Comparison of ENCODE assay signal across 23 cellular contexts in genomic region chr6:131643262-131643631, GRCh38. TPM values are rescaled to one million over a fixed set of nuclear protein-coding genes. Genes with fewer than 3 reads are reported as not detected.
A peak's percentile ranks its signal among the peaks of the same experiment; 100 is the strongest.
DNase-seq lines count a peak whose midpoint lies in the region; ATAC-seq, FAIRE-seq and TF ChIP-seq lines count a peak whose summit lies in the region.
"Had no signal": no experiment of that assay in that cellular context is flagged by ENCODE, and none has a peak within 500 bp of the region (broad histone marks: within the 10 kb centered on the region; RNA-seq: fewer than 3 reads in every experiment).

No MANE protein-coding gene starts in this region.

- H2AFZ ChIP-seq in HepG2 (ENCODE audit: low read length) = no peak overlapping the region

- no peak for TF ChIP-seq EP300 in HepG2 (IDR thresholded peaks at IDR 0.05; ENCODE audit: low read depth in 2 of 2, low read length in 2 of 2)
- TF ChIP-seq EP300 in HepG2 (CRISPR knock-in tag; IDR thresholded peaks at IDR 0.05; ENCODE audit: borderline replicate concordance) = no peak

- in situ Hi-C loops in HepG2 (cut with HindIII; ENCODE audit: extremely low pct_ligation_motif_present, low pct_unique_long_range_greater_than_20kb) = no loop called here

- H3K4me1 ChIP-seq in HepG2 (ENCODE audit: insufficient read depth, low read length) (peaks cover 37% of the 10 kb centered on the region), right lobe of liver (no peaks in the 10 kb centered on the region)

- TF ChIP-seq CTCF in HepG2 (CRISPR knock-in tag; IDR thresholded peaks at IDR 0.05) (no peak), right lobe of liver (IDR thresholded peaks at IDR 0.05) (no peak)

- POLR2A ChIA-PET in HepG2 (lab: Yijun Ruan, JAX) = interaction anchor here (1.3 kb wide), 1 partner anchor 12 kb away, joined by 3 read pairs; no protein-coding TSS in a partner anchor

- H3K36me3 ChIP-seq in HepG2 (replicated peaks in 1 of 2; ENCODE audit: control insufficient read depth in 1 of 2, insufficient read depth in 2 of 2, low read length in 2 of 2) (peaks cover 16 to 61% of the 10 kb centered on the region in 2 experiments), right lobe of liver (no peaks in the 10 kb centered on the region)

- no peak for FAIRE-seq in HepG2 (lab: Jason Lieb, UNC)

- no peak for TF ChIP-seq POLR2A in HepG2 (IDR thresholded peaks at IDR 0.05; ENCODE audit: insufficient read depth in 1 of 2, low read depth in 2 of 2, low read length in 2 of 2)
- no peak for TF ChIP-seq POLR2A in right lobe of liver (IDR thresholded peaks at IDR 0.05)

- H3K27ac ChIP-seq in HepG2 (ENCODE audit: extremely low read length, insufficient read depth, low read length) (no peak overlapping the region), right lobe of liver (no peak overlapping the region)

- H3K27me3 ChIP-seq in HepG2 (ENCODE audit: control insufficient read depth in 1 of 2, insufficient read depth in 2 of 2, low read length in 2 of 2) (no peaks in the 10 kb centered on the region), right lobe of liver (no peaks in the 10 kb centered on the region)

- no peak overlapping the region for H3K9ac ChIP-seq in HepG2 (ENCODE audit: insufficient read depth, low read depth, low read length)

- no TSS peak for BruUV-seq in HepG2 (replicated peaks; lab: Mats Ljungman, UMichigan)

- CTCF ChIA-PET in HepG2 (lab: Yijun Ruan, JAX; ENCODE audit: low intra/inter-chr PET ratio, low total read pairs) = no interaction called here

- no peaks in the 10 kb centered on the region for H3K9me3 ChIP-seq in HepG2 (ENCODE audit: low read length)
- H3K9me3 ChIP-seq in right lobe of liver = no peaks in the 10 kb centered on the region

- H3K4me3 ChIP-seq in HepG2 (replicated peaks in 1 of 3; ENCODE audit: insufficient read depth in 1 of 3, low read depth in 2 of 3, low read length in 3 of 3) (no peak overlapping the region), right lobe of liver (no peak overlapping the region)

- 96% methylated on average over 3 of the region's 3 CpGs for WGBS in HepG2 (ENCODE audit: low lambda C conversion rate)
- WGBS in right lobe of liver (ENCODE audit: insufficient coverage, low coverage, low lambda C conversion rate, missing lambda C conversion rate) = 78% methylated on average over 3 of the region's 3 CpGs

- H3K79me2 ChIP-seq in HepG2 (ENCODE audit: insufficient read depth, low read length) = peaks cover 16% of the 10 kb centered on the region

- no peaks in the 10 kb centered on the region for H4K20me1 ChIP-seq in HepG2 (ENCODE audit: insufficient read depth, low read length)

- no peak for TF ChIP-seq RAD21 in HepG2 (CRISPR knock-in tag; IDR thresholded peaks at IDR 0.05)

- DNase-seq in COR-L47 (lab: John Stamatoyannopoulos, UW) (peak; percentile 79), NCI-H2081 treated with DMSO at 0.1 percent for 48 hours (lab: John Stamatoyannopoulos, UW) (peak; percentile 87), astrocyte of the hippocampus (ENCODE audit: low read depth, low spot score) (peak; percentile 40), mucosa of gallbladder (ENCODE audit: low spot score) (peak; percentile 61), NCI-H2227 (lab: John Stamatoyannopoulos, UW; ENCODE audit: unreplicated experiment) (no peak), HepG2 (ENCODE audit: low spot score) (no peak), Right ventricle myocardium superior (no peak), right lobe of liver (no peak)
- DNase-seq: activated CD4-positive, alpha-beta memory T cell treated with anti-CD3 and anti-CD28 coated beads for 36 hours; activated naive CD4-positive, alpha-beta T cell treated with anti-CD3 and anti-CD28 coated beads, Interleukin-2, amount 10 ng/mL, durations not matched to agents 7 days and 5 days; activated T-cell treated with anti-CD3 and anti-CD28 coated beads, Interleukin-2, amount 50 U/mL, for 1 hour; CD4-positive, alpha-beta T cell; cortex of kidney; H9; KG1; SIG-M5; stimulated activated naive CD4-positive, alpha-beta T cell treated with Interleukin-2 at 50 U/mL for 16 hours; T-helper 2 cell had no signal

- intact Hi-C loops in HepG2 (cut with micrococcal nuclease; ENCODE audit: unreplicated experiment) (no loop called here), Right ventricle myocardium superior (cut with DNase I) (no loop called here), right lobe of liver (cut with DNase I) (no loop called here)

- H3K4me2 ChIP-seq in HepG2 (ENCODE audit: low read depth, low read length) = no peak overlapping the region

- ATAC-seq in HepG2 = no peak
- no peak for ATAC-seq in Right ventricle myocardium superior (ENCODE audit: poor library complexity)
- ATAC-seq in right lobe of liver = no peak

RNA-seq across cellular contexts. Expression of gene ENPP3, which starts 6.1 kb away (rescaled TPM):
- total RNA-seq in mucosa of gallbladder (1.6 TPM), HepG2 (2016; rRNA removed; fragmentation: Illumina TruSeq; extraction: Trizol) (23.9 and 40.0 TPM in 2 replicates), Right ventricle myocardium superior (0.11 TPM), right lobe of liver (1 to 10 TPM in 4 of 6 experiments, under 1 TPM in 2; 0.63 to 2.7 (median 1.5) TPM)
- total RNA-seq in HepG2 (2016; cell fraction: cytosol; rRNA removed; fragmentation: Illumina TruSeq; extraction: Trizol; ENCODE audit: low read depth) = 13.2 and 15.3 TPM in 2 replicates
- 25.8 and 40.1 TPM in 2 replicates for total RNA-seq in HepG2 (2016; cell fraction: insoluble cytoplasmic fraction; rRNA removed; fragmentation: Illumina TruSeq; extraction: Trizol)
- 15.4 and 17.9 TPM in 2 replicates for total RNA-seq in HepG2 (2016; cell fraction: membrane; rRNA removed; fragmentation: Illumina TruSeq; extraction: Trizol)
- 58.4 and 68.3 TPM in 2 replicates for total RNA-seq in HepG2 (2016; cell fraction: nucleus; rRNA removed; fragmentation: Illumina TruSeq; extraction: Trizol)
- 59.1 and 75.4 TPM in 2 replicates for polyA plus RNA-seq in HepG2 (2011; rRNA removed)
- polyA plus RNA-seq in HepG2 (2011; cell fraction: cytosol; rRNA removed) = 27.6 and 37.9 TPM in 2 replicates
- polyA plus RNA-seq in HepG2 (2011; cell fraction: nucleus; rRNA removed) = 71.7 and 72.3 TPM in 2 replicates
- polyA plus RNA-seq in HepG2 (2012) = 30.3 and 68.2 TPM in 2 replicates
- polyA plus RNA-seq in HepG2 (2016; cell fraction: cytosol; fragmentation: Illumina TruSeq; extraction: Trizol; ENCODE audit: low read depth) = 2.9 TPM in 2 replicates
- 21.0 and 21.2 TPM in 2 replicates for polyA plus RNA-seq in HepG2 (2016; cell fraction: insoluble cytoplasmic fraction; fragmentation: Illumina TruSeq; extraction: Trizol; ENCODE audit: low read depth)
- 6.2 and 7.6 TPM in 2 replicates for polyA plus RNA-seq in HepG2 (2016; cell fraction: membrane; fragmentation: Illumina TruSeq; extraction: Trizol; ENCODE audit: low read depth)
- polyA plus RNA-seq in HepG2 (2016; cell fraction: nucleus; fragmentation: Illumina TruSeq; extraction: Trizol; ENCODE audit: insufficient read depth, low read depth) = 70.2 and 71.4 TPM in 2 replicates
- polyA minus RNA-seq in HepG2 (2011; rRNA and poly(A)+ RNA removed; ENCODE audit: low replicate concordance) = 21.7 TPM in 1 of 2 replicates, not detected in the other
- 24.9 and 25.1 TPM in 2 replicates for polyA minus RNA-seq in HepG2 (2011; cell fraction: cytosol; rRNA and poly(A)+ RNA removed)
- 96.8 and 123 TPM in 2 replicates for polyA minus RNA-seq in HepG2 (2011; cell fraction: nucleus; rRNA and poly(A)+ RNA removed)
- total RNA-seq: Daoy, fibroblast of villous mesenchyme had no signal

RNA-seq across cellular contexts. Expression of gene MED23, which starts 15.2 kb away (rescaled TPM):
- total RNA-seq in mucosa of gallbladder (30.6 TPM), HepG2 (2016; rRNA removed; fragmentation: Illumina TruSeq; extraction: Trizol) (30.0 and 34.9 TPM in 2 replicates), Right ventricle myocardium superior (10.6 TPM), right lobe of liver (10 to 100 TPM in 4 of 6 experiments, 1 to 10 TPM in 2; 8.8 to 13.8 (median 11.0) TPM)
- total RNA-seq in HepG2 (2016; cell fraction: cytosol; rRNA removed; fragmentation: Illumina TruSeq; extraction: Trizol; ENCODE audit: low read depth) = 4.1 and 4.9 TPM in 2 replicates
- total RNA-seq in HepG2 (2016; cell fraction: insoluble cytoplasmic fraction; rRNA removed; fragmentation: Illumina TruSeq; extraction: Trizol) = 29.8 and 33.9 TPM in 2 replicates
- total RNA-seq in HepG2 (2016; cell fraction: membrane; rRNA removed; fragmentation: Illumina TruSeq; extraction: Trizol) = 7.5 and 7.8 TPM in 2 replicates
- total RNA-seq in HepG2 (2016; cell fraction: nucleus; rRNA removed; fragmentation: Illumina TruSeq; extraction: Trizol) = 66.7 and 78.1 TPM in 2 replicates
- polyA plus RNA-seq in HepG2 (2011; rRNA removed) = 40.9 and 50.5 TPM in 2 replicates
- polyA plus RNA-seq in HepG2 (2011; cell fraction: cytosol; rRNA removed) = 15.3 and 20.2 TPM in 2 replicates
- 94.8 and 97.3 TPM in 2 replicates for polyA plus RNA-seq in HepG2 (2011; cell fraction: nucleus; rRNA removed)
- 21.5 and 23.7 TPM in 2 replicates for polyA plus RNA-seq in HepG2 (2012)
- polyA plus RNA-seq in HepG2 (2016; cell fraction: cytosol; fragmentation: Illumina TruSeq; extraction: Trizol; ENCODE audit: low read depth) = 0.52 and 0.68 TPM in 2 replicates
- 16.2 TPM in 2 replicates for polyA plus RNA-seq in HepG2 (2016; cell fraction: insoluble cytoplasmic fraction; fragmentation: Illumina TruSeq; extraction: Trizol; ENCODE audit: low read depth)
- polyA plus RNA-seq in HepG2 (2016; cell fraction: membrane; fragmentation: Illumina TruSeq; extraction: Trizol; ENCODE audit: low read depth) = 1.6 and 1.9 TPM in 2 replicates
- polyA plus RNA-seq in HepG2 (2016; cell fraction: nucleus; fragmentation: Illumina TruSeq; extraction: Trizol; ENCODE audit: insufficient read depth, low read depth) = 76.5 and 79.3 TPM in 2 replicates
- polyA minus RNA-seq in HepG2 (2011; rRNA and poly(A)+ RNA removed; ENCODE audit: low replicate concordance) = 13.4 and 37.5 TPM in 2 replicates
- polyA minus RNA-seq in HepG2 (2011; cell fraction: cytosol; rRNA and poly(A)+ RNA removed) = 23.4 and 24.8 TPM in 2 replicates
- polyA minus RNA-seq in HepG2 (2011; cell fraction: nucleus; rRNA and poly(A)+ RNA removed) = 152 and 168 TPM in 2 replicates

RNA-seq across cellular contexts. Expression of gene OR2A4, which starts 58.0 kb away (rescaled TPM):
- total RNA-seq in mucosa of gallbladder = not detected
- total RNA-seq in HepG2 (2016; rRNA removed; fragmentation: Illumina TruSeq; extraction: Trizol) = not detected in 2 replicates
- total RNA-seq in HepG2 (2016; cell fraction: cytosol; rRNA removed; fragmentation: Illumina TruSeq; extraction: Trizol; ENCODE audit: low read depth) = not detected in 2 replicates
- not detected in 2 replicates for total RNA-seq in HepG2 (2016; cell fraction: insoluble cytoplasmic fraction; rRNA removed; fragmentation: Illumina TruSeq; extraction: Trizol)
- not detected in 2 replicates for total RNA-seq in HepG2 (2016; cell fraction: membrane; rRNA removed; fragmentation: Illumina TruSeq; extraction: Trizol)
- not detected in 2 replicates for total RNA-seq in HepG2 (2016; cell fraction: nucleus; rRNA removed; fragmentation: Illumina TruSeq; extraction: Trizol)
- polyA plus RNA-seq in HepG2 (2011; rRNA removed) = 0.04 TPM in 1 of 2 replicates, not detected in the other
- polyA plus RNA-seq in HepG2 (2011; cell fraction: cytosol; rRNA removed) = not detected in 2 replicates
- polyA plus RNA-seq in HepG2 (2011; cell fraction: nucleus; rRNA removed) = not detected in 2 replicates
- polyA plus RNA-seq in HepG2 (2012) = 0.25 and 0.27 TPM in 2 replicates
- not detected in 2 replicates for polyA plus RNA-seq in HepG2 (2016; cell fraction: cytosol; fragmentation: Illumina TruSeq; extraction: Trizol; ENCODE audit: low read depth)
- not detected in 2 replicates for polyA plus RNA-seq in HepG2 (2016; cell fraction: insoluble cytoplasmic fraction; fragmentation: Illumina TruSeq; extraction: Trizol; ENCODE audit: low read depth)
- polyA plus RNA-seq in HepG2 (2016; cell fraction: membrane; fragmentation: Illumina TruSeq; extraction: Trizol; ENCODE audit: low read depth) = not detected in 2 replicates
- polyA plus RNA-seq in HepG2 (2016; cell fraction: nucleus; fragmentation: Illumina TruSeq; extraction: Trizol; ENCODE audit: insufficient read depth, low read depth) = not detected in 2 replicates
- not detected in 2 replicates for polyA minus RNA-seq in HepG2 (2011; rRNA and poly(A)+ RNA removed; ENCODE audit: low replicate concordance)
- polyA minus RNA-seq in HepG2 (2011; cell fraction: cytosol; rRNA and poly(A)+ RNA removed) = not detected in 2 replicates
- polyA minus RNA-seq in HepG2 (2011; cell fraction: nucleus; rRNA and poly(A)+ RNA removed) = not detected in 2 replicates
- not detected for total RNA-seq in Right ventricle myocardium superior
- total RNA-seq in right lobe of liver = 1 to 10 TPM in 1 of 6 experiments, not detected in 5; 1.6 TPM
- total RNA-seq: activated CD4-positive, alpha-beta memory T cell treated with anti-CD3 and anti-CD28 coated beads for 36 hours; CD4-positive, alpha-beta T cell; Daoy; fibroblast of villous mesenchyme; H9; mesenteric fat pad; neural crest cell; ureter had no signal

Comparison
In these comparisons a context has a peak if more than half of its experiments do, and no peak if none do; other contexts are left out.
1. DNase-seq: peak in COR-L47 (single experiment), NCI-H2081 treated with DMSO at 0.1 percent for 48 hours (single experiment), astrocyte of the hippocampus (single experiment) and mucosa of gallbladder (single experiment); none in NCI-H2227 (single experiment), HepG2 (single experiment), Right ventricle myocardium superior (single experiment) and right lobe of liver (0 of 3).